Comparison of ENCODE assay signal across 8 cellular contexts in the genomic region with DNA sequence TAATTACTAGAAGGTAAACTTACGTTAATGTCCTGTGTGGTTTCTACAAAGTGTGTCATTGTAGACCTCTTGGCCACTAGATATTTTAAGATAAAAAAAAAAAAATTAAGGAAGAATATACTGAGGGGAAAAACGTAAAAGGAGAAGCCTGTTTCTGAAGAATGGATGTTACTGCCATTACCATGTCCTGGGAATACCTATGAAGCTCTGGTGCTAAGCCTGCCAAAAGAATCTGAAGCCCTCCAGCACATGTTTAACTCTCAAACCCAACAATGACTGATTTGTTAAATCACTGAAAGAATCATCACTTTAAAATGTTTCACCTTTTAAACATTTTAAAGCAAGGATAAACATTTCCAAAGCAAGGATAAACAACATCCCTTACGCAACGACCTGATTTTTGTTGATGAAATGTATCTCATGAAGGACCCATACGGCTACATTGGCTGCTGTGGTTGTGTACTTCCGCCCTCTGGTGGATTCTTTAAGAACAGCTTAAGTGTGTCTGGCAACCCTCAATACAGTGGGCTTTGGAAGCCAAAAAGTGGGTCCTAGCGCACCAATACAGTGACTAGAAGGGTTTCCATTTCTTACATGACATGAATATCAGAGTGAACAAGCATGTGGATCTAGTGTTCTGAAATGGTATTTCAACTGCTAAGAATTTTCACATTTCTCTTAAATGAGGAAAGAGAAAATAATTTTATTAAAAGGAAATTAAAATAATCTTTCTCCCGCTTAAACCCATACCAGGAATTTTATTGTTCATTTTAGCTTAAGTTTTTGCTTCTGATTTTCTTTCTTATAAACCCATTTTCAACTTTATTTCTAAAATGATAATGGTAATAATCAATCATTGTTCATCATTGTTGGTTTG.
DNase-seq lines count a peak whose midpoint lies in the region; ATAC-seq, FAIRE-seq and TF ChIP-seq lines count a peak whose summit lies in the region.

No MANE protein-coding gene starts in this region.

- FAIRE-seq in K562 (lab: Jason Lieb, UNC) = peak; percentile 88

- TF ChIP-seq EP300 in K562 (IDR thresholded peaks at IDR 0.05; ENCODE audit: low read length) = no peak

- TF ChIP-seq POLR2A in NB4 (IDR thresholded peaks at IDR 0.05; ENCODE audit: extremely low read depth, insufficient read length) = no peak
- no peak for TF ChIP-seq POLR2A in K562 (conservative IDR thresholded peaks at IDR 0.05)
- TF ChIP-seq POLR2A in spleen (IDR thresholded peaks at IDR 0.05) = no peak

- BruUV-seq in K562 (replicated peaks; lab: Mats Ljungman, UMichigan) = no TSS peak

- H3K27me3 ChIP-seq in K562 (ENCODE audit: control insufficient read depth in 2 of 2, insufficient read depth in 2 of 2, low read length in 2 of 2) (no peaks in the 10 kb centered on the region), spleen (replicated peaks in 1 of 7) (no peaks in the 10 kb centered on the region)

- TF ChIP-seq CTCF in 22Rv1 (IDR thresholded peaks at IDR 0.05) = peak; percentile 92
- TF ChIP-seq CTCF in GM12872 (IDR thresholded peaks at IDR 0.05; ENCODE audit: insufficient read depth, low read depth, low read length) = peak; percentile 80
- peak; percentile 86 for TF ChIP-seq CTCF in NB4 (IDR thresholded peaks at IDR 0.05; ENCODE audit: low read depth, low read length)
- TF ChIP-seq CTCF in K562 (IDR thresholded peaks at IDR 0.05 in 2 of 3, conservative IDR thresholded peaks at IDR 0.05 in 1 of 3; ENCODE audit: insufficient read depth in 2 of 3, low read depth in 1 of 3, low read length in 3 of 3) = peak; percentile 59 to 65 (median 62)
- peak; percentile 38 to 83 (median 78) for TF ChIP-seq CTCF in spleen (IDR thresholded peaks at IDR 0.05 in 8 of 11, conservative IDR thresholded peaks at IDR 0.05 in 3 of 11)

- H4K20me1 ChIP-seq in K562 (replicated peaks; ENCODE audit: control insufficient read depth, insufficient read depth, low read length) = no peaks in the 10 kb centered on the region

- whole genome bisulfite sequencing in K562 (ENCODE audit: insufficient coverage, low coverage, missing lambda C conversion rate) = 49% methylated on average over 8 of the region's 8 CpGs
- WGBS in spleen, 5 donors = 41 to 50% (median 44%) methylated on average over 8 of the region's 8 CpGs

- no peak overlapping the region for H3K4me2 ChIP-seq in K562 (ENCODE audit: insufficient read depth, low read length)

- H3K9me3 ChIP-seq in K562 (replicated peaks; ENCODE audit: control insufficient read depth, insufficient read depth, low read depth, low read length) = no peaks in the 10 kb centered on the region
- no peaks in the 10 kb centered on the region for H3K9me3 ChIP-seq in spleen

- H3K36me3 ChIP-seq in K562 (ENCODE audit: control insufficient read depth, insufficient read depth, low read length) (peaks cover 9% of the 10 kb centered on the region), spleen (peaks cover 0 to 66% (median 7%) of the 10 kb centered on the region in 6 donors)

- in situ Hi-C loops in K562 (cut with MboI) = loop anchor here (10.0 kb wide), 1 partner anchor 245 kb away; no protein-coding TSS in a partner anchor

- no peaks in the 10 kb centered on the region for H3K4me1 ChIP-seq in K562 (replicated peaks in 1 of 2; ENCODE audit: control insufficient read depth in 2 of 2, insufficient read depth in 2 of 2, low read length in 2 of 2)
- H3K4me1 ChIP-seq in spleen = peaks cover 0 to 7% (median 0%) of the 10 kb centered on the region in 6 donors

- intact Hi-C loops in K562 (cut with micrococcal nuclease) = loop anchor here (1.0 to 10.0 kb wide), 3 partner anchors 205 to 327 kb away; no protein-coding TSS in a partner anchor
- intact Hi-C loops in spleen (cut with DNase I; ENCODE audit: low total_unique reads) = loop anchor here (5.0 to 10.0 kb wide), 2 partner anchors 247 to 335 kb away; no protein-coding TSS in a partner anchor

- H3K4me3 ChIP-seq in NB4 (ENCODE audit: low read depth, low read length) (no peak overlapping the region), K562 (no peak overlapping the region), spleen (no peak overlapping the region)

- H3K9me1 ChIP-seq in K562 (ENCODE audit: control insufficient read depth, insufficient read depth, low read length) = no peaks in the 10 kb centered on the region

- DNase-seq in NB4 (ENCODE audit: low read depth) (peak; percentile 84), K562 (ENCODE audit: extremely low read depth in 1 of 4, low spot score in 3 of 4) (peak; percentile 33 to 71 (median 42)), iPS-NIHi11 (ENCODE audit: low spot score) (peak; percentile 61), spleen (no peak)

- H3K27ac ChIP-seq in 22Rv1 (no peak overlapping the region), K562 (ENCODE audit: extremely low read depth, low read depth, low read length) (no peak overlapping the region), spleen (no peak overlapping the region)

- peak; percentile 91 for ATAC-seq in HG02588 (IDR thresholded peaks at IDR 0.05; ENCODE audit: unreplicated experiment)
- peak; percentile 78 for ATAC-seq in SK-N-SH treated with all-trans-retinoic acid at 6 μM for 48 hours
- peak; percentile 95 for ATAC-seq in K562

- CTCF ChIA-PET in K562 (lab: Yijun Ruan, JAX; ENCODE audit: low intra/inter-chr PET ratio) = interaction anchor here (0.8 to 1.2 kb wide), 3 partner anchors 249 to 328 kb away, joined by 3 to 6 read pairs (median 3); no protein-coding TSS in a partner anchor

- H2AFZ ChIP-seq in K562 (ENCODE audit: low read depth, low read length) = no peak overlapping the region

- H3K9ac ChIP-seq in K562 (ENCODE audit: insufficient read depth in 1 of 2, low read depth in 2 of 2, low read length in 2 of 2) = no peak overlapping the region

- POLR2A ChIA-PET in K562 (lab: Yijun Ruan, JAX) = interaction anchor here (0.6 kb wide), 1 partner anchor 73 kb away, joined by 4 read pairs; no protein-coding TSS in a partner anchor

- peak; percentile 63 to 74 for TF ChIP-seq RAD21 in K562 (CRISPR knock-in tag; conservative IDR thresholded peaks at IDR 0.05 in 1 of 2, IDR thresholded peaks at IDR 0.05 in 1 of 2)

- H3K79me2 ChIP-seq in K562 (ENCODE audit: control insufficient read depth, insufficient read depth, low read length) = no peaks in the 10 kb centered on the region

TF ChIP-seq in SK-N-SH treated with all-trans-retinoic acid at 6 μM for 48 hours, 23 proteins besides CTCF, POLR2A, EP300 and RAD21 (continues in another document):
- TF ChIP-seq CSDC2 (CRISPR knock-in tag; IDR thresholded peaks at IDR 0.05) (no peak), TCF4 (CRISPR knock-in tag; IDR thresholded peaks at IDR 0.05; ENCODE audit: borderline replicate concordance) (no peak), TOX (CRISPR knock-in tag; IDR thresholded peaks at IDR 0.05; ENCODE audit: borderline replicate concordance) (no peak), GLIS3 (CRISPR knock-in tag; IDR thresholded peaks at IDR 0.05) (no peak), ZNF70 (CRISPR knock-in tag; IDR thresholded peaks at IDR 0.05) (no peak), ZC3H10 (CRISPR knock-in tag; IDR thresholded peaks at IDR 0.05) (no peak)

TF ChIP-seq in K562, 482 proteins besides CTCF, POLR2A, EP300 and RAD21:
- TF ChIP-seq SMC3 (conservative IDR thresholded peaks at IDR 0.05; ENCODE audit: insufficient read depth, low read depth, low read length) (peak; percentile 63), CC2D1A (IDR thresholded peaks at IDR 0.05) (no peak), CEBPB (tag; IDR thresholded peaks at IDR 0.05) (peak; percentile 91), NFIC (IDR thresholded peaks at IDR 0.05) (no peak), CEBPG (CRISPR knock-in tag; IDR thresholded peaks at IDR 0.05) (no peak), CEBPG (tag; conservative IDR thresholded peaks at IDR 0.05 in 1 of 2, IDR thresholded peaks at IDR 0.05 in 1 of 2) (peak; percentile 55 to 71; a peak in 3 of 4 replicates)
TF ChIP-seq in K562: peak in this region for 3.
